Comparison of ENCODE assay signal across 8 cellular contexts in genomic region chr19:39445258-39446071, GRCh38. TPM values are rescaled to one million over a fixed set of nuclear protein-coding genes. Genes with fewer than 3 reads are reported as not detected.
A peak's percentile ranks its signal among the peaks of the same experiment; 100 is the strongest.
DNase-seq lines count a peak whose midpoint lies in the region; ATAC-seq and TF ChIP-seq lines count a peak whose summit lies in the region.

Gene SUPT5H (plus strand): TSS chr19:39445582. CDS start chr19:39445891, 309 bp downstream.

- WGBS in testis, 2 donors = 0% methylated on average over 42 to 65 of the region's 65 CpGs

- H3K4me1 ChIP-seq in testis = peaks cover 27% of the 10 kb centered on the region

- peak; percentile 84 for TF ChIP-seq POLR2A in testis (IDR thresholded peaks at IDR 0.05)

- H3K27me3 Mint-ChIP-seq in activated naive CD4-positive, alpha-beta T cell treated with anti-CD3 and anti-CD28 coated beads, Interleukin-2, amount 50 U/mL, for 24 hours = no peaks in the 10 kb centered on the region

- peak within 1 kb of the TSS; percentile 100 for H3K4me3 Mint-ChIP-seq in activated naive CD4-positive, alpha-beta T cell treated with anti-CD3 and anti-CD28 coated beads, Interleukin-2, amount 50 U/mL, for 24 hours

- intact Hi-C loops in testis (cut with DNase I; ENCODE audit: low total_unique reads) = no loop called here

- ATAC-seq in HG02588 (IDR thresholded peaks at IDR 0.05; ENCODE audit: unreplicated experiment) (peak; percentile 81), SK-N-SH treated with all-trans-retinoic acid at 6 μM for 48 hours (peak; percentile 97), omental fat pad (ENCODE audit: low FRiP score) (peak; percentile 89)

- no peaks in the 10 kb centered on the region for H3K36me3 ChIP-seq in testis (ENCODE audit: low read depth, missing control alignments)

- TF ChIP-seq CTCF in omental fat pad (IDR thresholded peaks at IDR 0.05) (no peak), testis (IDR thresholded peaks at IDR 0.05) (no peak)

- no peaks in the 10 kb centered on the region for H3K9me3 Mint-ChIP-seq in activated naive CD4-positive, alpha-beta T cell treated with anti-CD3 and anti-CD28 coated beads, Interleukin-2, amount 50 U/mL, for 24 hours

- peak within 1 kb of the TSS; percentile 97 for H3K27ac ChIP-seq in testis

- no peaks in the 10 kb centered on the region for H3K27me3 ChIP-seq in testis

- peak; percentile 93 for DNase-seq in GM04504 (ENCODE audit: low read depth)
- peak; percentile 94 for DNase-seq in NCI-H1092 (lab: John Stamatoyannopoulos, UW)
- DNase-seq in glomerular endothelial cell (ENCODE audit: extremely low read depth, low read depth, low spot score) = peak; percentile 81
- peak; percentile 87 for DNase-seq in omental fat pad (ENCODE audit: low spot score)
- DNase-seq in testis = peak; percentile 98

- peaks cover 14% of the 10 kb centered on the region for H3K36me3 Mint-ChIP-seq in activated naive CD4-positive, alpha-beta T cell treated with anti-CD3 and anti-CD28 coated beads, Interleukin-2, amount 50 U/mL, for 24 hours

- H3K4me3 ChIP-seq in testis = peak within 1 kb of the TSS; percentile 81 to 94

- H3K9me3 ChIP-seq in testis = no peaks in the 10 kb centered on the region

- peak within 1 kb of the TSS; percentile 99 for H3K27ac Mint-ChIP-seq in activated naive CD4-positive, alpha-beta T cell treated with anti-CD3 and anti-CD28 coated beads, Interleukin-2, amount 50 U/mL, for 24 hours

- H3K4me1 Mint-ChIP-seq in activated naive CD4-positive, alpha-beta T cell treated with anti-CD3 and anti-CD28 coated beads, Interleukin-2, amount 50 U/mL, for 24 hours = peaks cover 50% of the 10 kb centered on the region

TF ChIP-seq in SK-N-SH treated with all-trans-retinoic acid at 6 μM for 48 hours, 23 proteins besides CTCF, POLR2A, EP300 and RAD21:
- TF ChIP-seq ISL1 (CRISPR knock-in tag; IDR thresholded peaks at IDR 0.05) = no peak
- no peak for TF ChIP-seq ZFP30 (CRISPR knock-in tag; IDR thresholded peaks at IDR 0.05)
- no peak for TF ChIP-seq ZFP3 (CRISPR knock-in tag; IDR thresholded peaks at IDR 0.05)
- TF ChIP-seq, protein P1, sequence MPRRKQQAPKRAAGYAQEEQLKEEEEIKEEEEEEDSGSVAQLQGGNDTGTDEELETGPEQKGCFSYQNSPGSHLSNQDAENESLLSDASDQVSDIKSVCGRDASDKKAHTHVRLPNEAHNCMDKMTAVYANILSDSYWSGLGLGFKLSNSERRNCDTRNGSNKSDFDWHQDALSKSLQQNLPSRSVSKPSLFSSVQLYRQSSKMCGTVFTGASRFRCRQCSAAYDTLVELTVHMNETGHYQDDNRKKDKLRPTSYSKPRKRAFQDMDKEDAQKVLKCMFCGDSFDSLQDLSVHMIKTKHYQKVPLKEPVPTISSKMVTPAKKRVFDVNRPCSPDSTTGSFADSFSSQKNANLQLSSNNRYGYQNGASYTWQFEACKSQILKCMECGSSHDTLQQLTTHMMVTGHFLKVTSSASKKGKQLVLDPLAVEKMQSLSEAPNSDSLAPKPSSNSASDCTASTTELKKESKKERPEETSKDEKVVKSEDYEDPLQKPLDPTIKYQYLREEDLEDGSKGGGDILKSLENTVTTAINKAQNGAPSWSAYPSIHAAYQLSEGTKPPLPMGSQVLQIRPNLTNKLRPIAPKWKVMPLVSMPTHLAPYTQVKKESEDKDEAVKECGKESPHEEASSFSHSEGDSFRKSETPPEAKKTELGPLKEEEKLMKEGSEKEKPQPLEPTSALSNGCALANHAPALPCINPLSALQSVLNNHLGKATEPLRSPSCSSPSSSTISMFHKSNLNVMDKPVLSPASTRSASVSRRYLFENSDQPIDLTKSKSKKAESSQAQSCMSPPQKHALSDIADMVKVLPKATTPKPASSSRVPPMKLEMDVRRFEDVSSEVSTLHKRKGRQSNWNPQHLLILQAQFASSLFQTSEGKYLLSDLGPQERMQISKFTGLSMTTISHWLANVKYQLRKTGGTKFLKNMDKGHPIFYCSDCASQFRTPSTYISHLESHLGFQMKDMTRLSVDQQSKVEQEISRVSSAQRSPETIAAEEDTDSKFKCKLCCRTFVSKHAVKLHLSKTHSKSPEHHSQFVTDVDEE (CRISPR knock-in tag; IDR thresholded peaks at IDR 0.05) = no peak
- no peak for TF ChIP-seq TOX (CRISPR knock-in tag; IDR thresholded peaks at IDR 0.05; ENCODE audit: borderline replicate concordance)
- no peak for TF ChIP-seq RARB (CRISPR knock-in tag; IDR thresholded peaks at IDR 0.05)
- no peak for TF ChIP-seq ESRRG (CRISPR knock-in tag; IDR thresholded peaks at IDR 0.05)
- TF ChIP-seq, protein P2, sequence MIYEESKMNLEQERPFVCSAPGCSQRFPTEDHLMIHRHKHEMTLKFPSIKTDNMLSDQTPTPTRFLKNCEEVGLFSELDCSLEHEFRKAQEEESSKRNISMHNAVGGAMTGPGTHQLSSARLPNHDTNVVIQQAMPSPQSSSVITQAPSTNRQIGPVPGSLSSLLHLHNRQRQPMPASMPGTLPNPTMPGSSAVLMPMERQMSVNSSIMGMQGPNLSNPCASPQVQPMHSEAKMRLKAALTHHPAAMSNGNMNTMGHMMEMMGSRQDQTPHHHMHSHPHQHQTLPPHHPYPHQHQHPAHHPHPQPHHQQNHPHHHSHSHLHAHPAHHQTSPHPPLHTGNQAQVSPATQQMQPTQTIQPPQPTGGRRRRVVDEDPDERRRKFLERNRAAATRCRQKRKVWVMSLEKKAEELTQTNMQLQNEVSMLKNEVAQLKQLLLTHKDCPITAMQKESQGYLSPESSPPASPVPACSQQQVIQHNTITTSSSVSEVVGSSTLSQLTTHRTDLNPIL (CRISPR knock-in tag; IDR thresholded peaks at IDR 0.05; ENCODE audit: low read depth) = no peak
- TF ChIP-seq, protein P3, sequence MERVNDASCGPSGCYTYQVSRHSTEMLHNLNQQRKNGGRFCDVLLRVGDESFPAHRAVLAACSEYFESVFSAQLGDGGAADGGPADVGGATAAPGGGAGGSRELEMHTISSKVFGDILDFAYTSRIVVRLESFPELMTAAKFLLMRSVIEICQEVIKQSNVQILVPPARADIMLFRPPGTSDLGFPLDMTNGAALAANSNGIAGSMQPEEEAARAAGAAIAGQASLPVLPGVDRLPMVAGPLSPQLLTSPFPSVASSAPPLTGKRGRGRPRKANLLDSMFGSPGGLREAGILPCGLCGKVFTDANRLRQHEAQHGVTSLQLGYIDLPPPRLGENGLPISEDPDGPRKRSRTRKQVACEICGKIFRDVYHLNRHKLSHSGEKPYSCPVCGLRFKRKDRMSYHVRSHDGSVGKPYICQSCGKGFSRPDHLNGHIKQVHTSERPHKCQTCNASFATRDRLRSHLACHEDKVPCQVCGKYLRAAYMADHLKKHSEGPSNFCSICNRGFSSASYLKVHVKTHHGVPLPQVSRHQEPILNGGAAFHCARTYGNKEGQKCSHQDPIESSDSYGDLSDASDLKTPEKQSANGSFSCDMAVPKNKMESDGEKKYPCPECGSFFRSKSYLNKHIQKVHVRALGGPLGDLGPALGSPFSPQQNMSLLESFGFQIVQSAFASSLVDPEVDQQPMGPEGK (CRISPR knock-in tag; IDR thresholded peaks at IDR 0.05; ENCODE audit: borderline replicate concordance) = no peak
- TF ChIP-seq ZNF8 (CRISPR knock-in tag; IDR thresholded peaks at IDR 0.05) = no peak
- no peak for TF ChIP-seq PPARA (CRISPR knock-in tag; IDR thresholded peaks at IDR 0.05; ENCODE audit: borderline replicate concordance)
- no peak for TF ChIP-seq GLIS3 (CRISPR knock-in tag; IDR thresholded peaks at IDR 0.05)
- no peak for TF ChIP-seq TCF4 (CRISPR knock-in tag; IDR thresholded peaks at IDR 0.05; ENCODE audit: borderline replicate concordance)
- TF ChIP-seq BACH2 (CRISPR knock-in tag; IDR thresholded peaks at IDR 0.05; ENCODE audit: borderline replicate concordance) = no peak
- TF ChIP-seq ZNF565 (CRISPR knock-in tag; conservative IDR thresholded peaks at IDR 0.05; ENCODE audit: low read depth) = no peak
- no peak for TF ChIP-seq POU6F1 (CRISPR knock-in tag; IDR thresholded peaks at IDR 0.05; ENCODE audit: borderline replicate concordance, low read depth)
- TF ChIP-seq SNAI2 (CRISPR knock-in tag; IDR thresholded peaks at IDR 0.05) = no peak
- TF ChIP-seq, protein P4, sequence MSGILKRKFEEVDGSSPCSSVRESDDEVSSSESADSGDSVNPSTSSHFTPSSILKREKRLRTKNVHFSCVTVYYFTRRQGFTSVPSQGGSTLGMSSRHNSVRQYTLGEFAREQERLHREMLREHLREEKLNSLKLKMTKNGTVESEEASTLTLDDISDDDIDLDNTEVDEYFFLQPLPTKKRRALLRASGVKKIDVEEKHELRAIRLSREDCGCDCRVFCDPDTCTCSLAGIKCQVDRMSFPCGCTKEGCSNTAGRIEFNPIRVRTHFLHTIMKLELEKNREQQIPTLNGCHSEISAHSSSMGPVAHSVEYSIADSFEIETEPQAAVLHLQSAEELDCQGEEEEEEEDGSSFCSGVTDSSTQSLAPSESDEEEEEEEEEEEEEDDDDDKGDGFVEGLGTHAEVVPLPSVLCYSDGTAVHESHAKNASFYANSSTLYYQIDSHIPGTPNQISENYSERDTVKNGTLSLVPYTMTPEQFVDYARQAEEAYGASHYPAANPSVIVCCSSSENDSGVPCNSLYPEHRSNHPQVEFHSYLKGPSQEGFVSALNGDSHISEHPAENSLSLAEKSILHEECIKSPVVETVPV (CRISPR knock-in tag; IDR thresholded peaks at IDR 0.05) = no peak
- no peak for TF ChIP-seq ARNTL (CRISPR knock-in tag; IDR thresholded peaks at IDR 0.05; ENCODE audit: borderline replicate concordance, low read depth)
- TF ChIP-seq ZNF70 (CRISPR knock-in tag; IDR thresholded peaks at IDR 0.05) = no peak
TF ChIP-seq in SK-N-SH treated with all-trans-retinoic acid at 6 μM for 48 hours: peak in this region for 0.

RNA-seq across cellular contexts. Expression of gene SUPT5H, which starts in this region (rescaled TPM):
- total RNA-seq in glomerular endothelial cell = 100 and 104 TPM in 2 replicates
- total RNA-seq in omental fat pad = 100 to 1,000 TPM in 1 of 4 donors, 10 to 100 TPM in 3; 62.2 to 102 (median 73.3) TPM
- 100 to 1,000 TPM; 363 to 366 TPM for total RNA-seq in testis
- 359 TPM for polyA plus RNA-seq in testis (ENCODE audit: insufficient read depth, low read depth, low replicate concordance)

Comparison
In these comparisons a context has a peak if more than half of its experiments do, and no peak if none do; other contexts are left out.
1. Peak in every context shown above with its lines: DNase-seq, ATAC-seq, H3K4me3 ChIP-seq and H3K27ac ChIP-seq.